In genomic region chr15:55327392-55327791, GRCh38 we compare ENCODE assay signal across 1 cellular context.
TF ChIP-seq lines count a peak whose summit lies in the region.

No MANE protein-coding gene starts in this region.

TF ChIP-seq in GM12878, 131 proteins besides CTCF, POLR2A, EP300 and RAD21:
- TF ChIP-seq E2F4 (IDR thresholded peaks at IDR 0.05; ENCODE audit: low read depth, low read length), result no peak
- TF ChIP-seq SPI1 (IDR thresholded peaks at IDR 0.05; ENCODE audit: borderline replicate concordance, insufficient read depth, low read depth, low read length), result peak; percentile 29; the same call in 1 of the 2 replicates
- TF ChIP-seq ATF7 (IDR thresholded peaks at IDR 0.05; ENCODE audit: low read depth), result no peak
- no peak for TF ChIP-seq JUND (IDR thresholded peaks at IDR 0.05; ENCODE audit: low read depth, low read length)
- no peak for TF ChIP-seq RAD51 (IDR thresholded peaks at IDR 0.05)
- TF ChIP-seq ESRRA (IDR thresholded peaks at IDR 0.05; ENCODE audit: low read length), result no peak
